Comparison of ENCODE assay signal across 21 cellular contexts in the genomic region with DNA sequence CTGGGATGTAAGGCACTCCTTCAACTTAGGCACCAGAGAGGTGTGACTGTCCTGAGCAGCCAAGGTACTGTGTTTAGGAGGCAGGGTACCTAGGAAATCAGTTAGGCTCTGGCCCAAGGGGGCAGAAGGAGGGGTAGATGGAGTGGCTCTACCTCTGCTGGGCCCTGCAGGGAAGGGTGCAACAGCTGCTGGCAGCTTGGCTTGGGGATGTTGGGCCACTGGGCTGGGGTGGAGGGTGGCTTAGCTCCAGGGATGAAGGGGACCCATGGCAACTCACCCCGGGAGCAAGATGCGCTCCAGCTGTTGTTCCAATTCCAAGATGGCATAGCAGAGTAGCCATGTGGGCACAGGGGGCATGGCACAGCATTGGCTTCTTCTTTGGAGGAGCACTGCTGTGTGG. TPM values are rescaled to one million over a fixed set of nuclear protein-coding genes. Genes with fewer than 3 reads are reported as not detected.
DNase-seq lines count a peak whose midpoint lies in the region; ATAC-seq and TF ChIP-seq lines count a peak whose summit lies in the region.
"Had no signal": no experiment of that assay in that cellular context is flagged by ENCODE, and none has a peak within 500 bp of the region (broad histone marks: within the 10 kb centered on the region; RNA-seq: fewer than 3 reads in every experiment).

No MANE protein-coding gene starts in this region.

- no peak overlapping the region for H3K4me3 Mint-ChIP-seq in CD8-positive, alpha-beta T cell
- H3K4me3 Mint-ChIP-seq: CD4-positive, alpha-beta memory T cell had no signal

- H3K4me1 Mint-ChIP-seq in CD8-positive, alpha-beta T cell (ENCODE audit: low read depth), result no peaks in the 10 kb centered on the region
- H3K4me1 Mint-ChIP-seq: CD4-positive, alpha-beta memory T cell had no signal

- H3K27me3 ChIP-seq in H7 (ENCODE audit: control insufficient read depth, insufficient read depth, low read length), result no peaks in the 10 kb centered on the region
- H3K27me3 ChIP-seq in Peyer's patch, result no peaks in the 10 kb centered on the region
- peaks cover 0 to 44% (median 0%) of the 10 kb centered on the region in 7 donors for H3K27me3 ChIP-seq in spleen (replicated peaks in 1 of 7)
- H3K27me3 ChIP-seq in CD8-positive, alpha-beta T cell (ENCODE audit: insufficient read depth, low read length), result no peaks in the 10 kb centered on the region
- H3K27me3 ChIP-seq: BLaER1 treated with 17β-estradiol and CSF1 and Interleukin-3, amounts not matched to agents 10 nM and 100 nM had no signal

- H3K9me3 ChIP-seq in Peyer's patch (no peaks in the 10 kb centered on the region), spleen (peaks cover 0 to 22% (median 10%) of the 10 kb centered on the region in 8 donors)
- H3K9me3 ChIP-seq in CD8-positive, alpha-beta T cell (ENCODE audit: low read length), result no peaks in the 10 kb centered on the region
- H3K9me3 ChIP-seq: HAP-1 had no signal

- ATAC-seq in GM19467 (IDR thresholded peaks at IDR 0.05; ENCODE audit: unreplicated experiment), result no peak
- ATAC-seq in CD8-positive, alpha-beta T cell, result no peak
- ATAC-seq: GM12878 had no signal

- CTCF ChIA-PET in CD8-positive, alpha-beta T cell (lab: Charles Lee), result no interaction called here

- H3K27ac ChIP-seq in Peyer's patch (no peak overlapping the region), spleen (no peak overlapping the region)
- H3K27ac ChIP-seq in CD8-positive, alpha-beta T cell (ENCODE audit: low read depth, low read length), result no peak overlapping the region
- H3K27ac ChIP-seq: BLaER1 treated with 17β-estradiol and CSF1 and Interleukin-3, amounts not matched to agents 10 nM and 100 nM; KMS-11 had no signal

- peaks cover 4% of the 10 kb centered on the region for H3K36me3 Mint-ChIP-seq in CD8-positive, alpha-beta T cell

- H3K27me3 Mint-ChIP-seq in CD8-positive, alpha-beta T cell (ENCODE audit: low read depth), result peaks cover 20% of the 10 kb centered on the region

- H3K4me3 ChIP-seq in H7 (ENCODE audit: insufficient read depth, low read depth, low read length) (no peak overlapping the region), Peyer's patch (no peak overlapping the region), spleen (no peak overlapping the region)
- no peak overlapping the region for H3K4me3 ChIP-seq in CD8-positive, alpha-beta T cell (ENCODE audit: low read depth, low read length)
- H3K4me3 ChIP-seq: BLaER1 treated with 17β-estradiol and CSF1 and Interleukin-3, amounts not matched to agents 10 nM and 100 nM; GM12878; HAP-1 had no signal

- H3K27ac Mint-ChIP-seq in CD8-positive, alpha-beta T cell, result no peak overlapping the region
- H3K27ac Mint-ChIP-seq: CD4-positive, alpha-beta memory T cell had no signal

- intact Hi-C loops in spleen (cut with DNase I; ENCODE audit: low total_unique reads), result no loop called here
- intact Hi-C loops in CD8-positive, alpha-beta T cell (cut with DNase I, micrococcal nuclease), result no loop called here

- H3K36me3 ChIP-seq in H7 (replicated peaks; ENCODE audit: control insufficient read depth, insufficient read depth, low read length), result no peaks in the 10 kb centered on the region
- H3K36me3 ChIP-seq in Peyer's patch, result no peaks in the 10 kb centered on the region
- H3K36me3 ChIP-seq in spleen, result no peaks in the 10 kb centered on the region
- H3K36me3 ChIP-seq in CD8-positive, alpha-beta T cell (ENCODE audit: insufficient read depth, low read length), result no peaks in the 10 kb centered on the region
- H3K36me3 ChIP-seq: BLaER1 treated with 17β-estradiol and CSF1 and Interleukin-3, amounts not matched to agents 10 nM and 100 nM; HAP-1 had no signal

- TF ChIP-seq CTCF in Peyer's patch (IDR thresholded peaks at IDR 0.05) (no peak), spleen (IDR thresholded peaks at IDR 0.05 in 8 of 11, conservative IDR thresholded peaks at IDR 0.05 in 3 of 11) (no peak)
- TF ChIP-seq CTCF in CD8-positive, alpha-beta T cell (IDR thresholded peaks at IDR 0.05), result no peak

- peak; percentile 6 for DNase-seq in H7
- peak in 2 of 3 donors; percentile 18 to 25 for DNase-seq in Peyer's patch
- peak; percentile 7 for DNase-seq in iPS-NIHi7 (ENCODE audit: extremely low spot score)
- DNase-seq in spleen, result peak; percentile 39
- no peak for DNase-seq in NK-92 (lab: John Stamatoyannopoulos, UW; ENCODE audit: unreplicated experiment)
- DNase-seq in CD8-positive, alpha-beta T cell, result no peak
- DNase-seq: CD4-positive, alpha-beta memory T cell; DND-41; IMR-90; NCI-H146; NCI-H2029; NCI-H2227 treated with DMSO at 0.1 percent for 48 hours; NCI-H510A; NCI-H774; SHP77 had no signal

- H3K4me1 ChIP-seq in Peyer's patch, result no peaks in the 10 kb centered on the region
- no peaks in the 10 kb centered on the region for H3K4me1 ChIP-seq in spleen
- H3K4me1 ChIP-seq in CD8-positive, alpha-beta T cell (ENCODE audit: insufficient read depth, low read length), result no peaks in the 10 kb centered on the region
- H3K4me1 ChIP-seq: HAP-1 had no signal

- H3K9me3 Mint-ChIP-seq in CD8-positive, alpha-beta T cell, result peaks cover 7% of the 10 kb centered on the region

- no peak for TF ChIP-seq POLR2A in Peyer's patch (IDR thresholded peaks at IDR 0.05)
- no peak for TF ChIP-seq POLR2A in spleen (IDR thresholded peaks at IDR 0.05)

- POLR2A ChIA-PET in CD8-positive, alpha-beta T cell (lab: Charles Lee), result no interaction called here

- whole genome bisulfite sequencing in spleen, 5 donors, result 83 to 93% (median 92%) methylated on average over 2 of the region's 2 CpGs

RNA-seq across cellular contexts. Expression of a gene that starts 42.1 kb away (rescaled TPM):
- 7.9 and 16.5 TPM in 2 replicates for total RNA-seq in H7 (2014; rRNA removed; shearing (Covaris generic))
- total RNA-seq in Peyer's patch, result 10 to 100 TPM; 40.4 to 51.8 (median 45.8) TPM
- 1 to 10 TPM in 6 of 7 donors, under 1 TPM in 1; 0.43 to 3.6 (median 2.4) TPM for total RNA-seq in spleen
- polyA plus RNA-seq in spleen, result 1 to 10 TPM in 2 of 3 donors, under 1 TPM in 1; 0.76 to 2.9 (median 1.4) TPM
- under 1 TPM; 0.47 to 0.95 TPM for total RNA-seq in CD8-positive, alpha-beta T cell

RNA-seq across cellular contexts. Expression of a gene that starts 56.6 kb away (rescaled TPM):
- total RNA-seq in H7 (2014; rRNA removed; shearing (Covaris generic)), result 0.10 and 0.15 TPM in 2 replicates
- total RNA-seq in Peyer's patch (not detected), spleen (not detected)
- polyA plus RNA-seq in spleen, result under 1 TPM in 1 of 3 donors, not detected in 2; 0.03 TPM
- total RNA-seq in CD8-positive, alpha-beta T cell, result not detected
- total RNA-seq: CD4-positive, alpha-beta memory T cell; IMR-90; OCI-LY7 had no signal
- polyA plus RNA-seq: CD4-positive, alpha-beta memory T cell; IMR-90 had no signal

Comparison
In these comparisons a context has a peak if more than half of its experiments do, and no peak if none do; other contexts are left out.
1. DNase-seq: peak in H7 (single experiment), Peyer's patch (2 of 3), iPS-NIHi7 (single experiment) and spleen (single experiment); none in NK-92 (single experiment) and CD8-positive, alpha-beta T cell (0 of 7).